In the genomic region with DNA sequence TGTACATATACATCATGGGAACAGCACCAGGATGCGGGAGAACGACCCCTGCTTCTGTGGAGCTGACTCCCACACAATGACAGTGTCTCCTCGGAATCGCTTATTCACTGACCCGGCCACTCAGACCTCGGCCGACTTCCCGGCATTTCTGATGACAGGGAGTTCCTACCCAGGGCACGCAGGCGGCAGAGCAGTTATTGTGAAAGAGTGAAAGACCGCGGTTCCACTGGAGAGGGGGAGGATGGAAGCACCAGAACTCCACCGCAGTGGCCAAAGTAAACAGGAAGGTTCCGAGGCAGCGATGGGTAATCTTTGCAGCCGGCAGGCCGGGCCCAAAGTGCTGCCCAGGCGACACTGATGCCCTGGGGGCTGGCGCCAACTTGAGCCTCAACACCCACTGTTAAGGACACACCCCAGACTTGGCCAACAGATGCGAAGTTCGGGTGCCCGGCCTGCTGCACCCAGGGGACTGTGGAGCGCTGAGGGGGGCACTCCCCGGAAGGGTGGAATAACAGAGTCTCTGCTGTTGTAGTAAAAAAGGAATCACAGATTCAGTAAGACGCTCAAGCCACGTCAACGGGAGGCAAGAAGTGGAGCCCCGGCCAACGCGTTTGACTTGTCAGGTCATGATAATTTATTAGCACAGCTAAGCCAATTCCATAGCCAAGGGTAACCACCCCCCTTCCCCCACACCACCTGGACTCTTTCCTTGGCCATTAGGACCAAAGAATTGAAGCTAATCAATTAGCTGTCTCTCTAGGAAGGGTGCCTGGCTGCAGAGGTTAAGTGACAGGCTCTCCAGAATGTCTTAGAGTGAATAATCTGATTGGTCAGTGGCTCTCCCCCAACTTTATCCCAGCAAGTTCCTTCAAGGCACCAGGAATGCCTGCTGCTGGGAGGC, we compare ENCODE assay signal across 8 cellular contexts. TPM values are rescaled to one million over a fixed set of nuclear protein-coding genes. Genes with fewer than 3 reads are reported as not detected.
DNase-seq lines count a peak whose midpoint lies in the region; ATAC-seq and TF ChIP-seq lines count a peak whose summit lies in the region.

No MANE protein-coding gene starts in this region.

- ATAC-seq in left ventricle myocardium superior (peak; percentile 70), psoas muscle (peak; percentile 84 to 88 (median 85)), GM19328 (IDR thresholded peaks at IDR 0.05; ENCODE audit: unreplicated experiment) (no peak)

- DNase-seq in DMS153 (lab: John Stamatoyannopoulos, UW) = peak; percentile 8
- no peak for DNase-seq in DMS153 treated with DMSO at 0.1 percent for 48 hours (lab: John Stamatoyannopoulos, UW; ENCODE audit: unreplicated experiment)
- peak; percentile 73 for DNase-seq in amniotic stem cell (lab: John Stamatoyannopoulos, UW)
- peak; percentile 86 for DNase-seq in left ventricle myocardium superior
- DNase-seq in psoas muscle = peak; percentile 90 to 93
- DNase-seq in NCI-H748 (lab: John Stamatoyannopoulos, UW; ENCODE audit: unreplicated experiment) = no peak
- DNase-seq in activated CD8-positive, alpha-beta memory T cell treated with anti-CD3 and anti-CD28 coated beads for 24 hours = no peak

- intact Hi-C loops in left ventricle myocardium superior (cut with micrococcal nuclease) = no loop called here
- intact Hi-C loops in psoas muscle (cut with DNase I) = loop anchor here (2.0 to 10.0 kb wide), 3 partner anchors 35 to 299 kb away; partner anchors contain the start of gene RANBP3 (in 1 of the 2)

- 1 to 4% (median 4%) methylated on average over 30 of the region's 30 CpGs for WGBS in psoas muscle, 3 donors

- peak overlapping the region; percentile 94 for H3K27ac ChIP-seq in psoas muscle

- peaks cover 0 to 16% of the 10 kb centered on the region in 2 donors for H3K36me3 ChIP-seq in psoas muscle (ENCODE audit: insufficient read depth in 1 of 2, low read depth in 1 of 2)

- H3K9me3 ChIP-seq in psoas muscle = no peaks in the 10 kb centered on the region

- peaks cover 84% of the 10 kb centered on the region for H3K4me1 ChIP-seq in psoas muscle

- no peaks in the 10 kb centered on the region for H3K27me3 ChIP-seq in psoas muscle (ENCODE audit: insufficient read depth in 3 of 3, low read length in 2 of 3)

- H3K4me3 ChIP-seq in psoas muscle = peak overlapping the region; percentile 56

- TF ChIP-seq CTCF in psoas muscle (IDR thresholded peaks at IDR 0.05) = no peak

RNA-seq across cellular contexts. Expression of gene MLLT1, which starts 5.8 kb away (rescaled TPM):
- total RNA-seq in left ventricle myocardium superior = 45.8 TPM
- total RNA-seq in psoas muscle = 10 to 100 TPM; 35.8 to 51.7 (median 44.0) TPM
- polyA plus RNA-seq in psoas muscle = 10 to 100 TPM; 24.2 to 34.2 (median 25.2) TPM

RNA-seq across cellular contexts. Expression of gene ACER1, which starts 59.5 kb away (rescaled TPM):
- total RNA-seq in left ventricle myocardium superior (not detected), psoas muscle (not detected)
- not detected for polyA plus RNA-seq in psoas muscle

Comparison
In these comparisons a context has a peak if more than half of its experiments do, and no peak if none do; other contexts are left out.
1. DNase-seq: peak in DMS153 (single experiment), amniotic stem cell (single experiment), left ventricle myocardium superior (single experiment) and psoas muscle (2 of 2); none in DMS153 treated with DMSO at 0.1 percent for 48 hours (single experiment), NCI-H748 (single experiment) and activated CD8-positive, alpha-beta memory T cell treated with anti-CD3 and anti-CD28 coated beads for 24 hours (single experiment).